ENCODE assay signal across 8 cellular contexts in the genomic region with DNA sequence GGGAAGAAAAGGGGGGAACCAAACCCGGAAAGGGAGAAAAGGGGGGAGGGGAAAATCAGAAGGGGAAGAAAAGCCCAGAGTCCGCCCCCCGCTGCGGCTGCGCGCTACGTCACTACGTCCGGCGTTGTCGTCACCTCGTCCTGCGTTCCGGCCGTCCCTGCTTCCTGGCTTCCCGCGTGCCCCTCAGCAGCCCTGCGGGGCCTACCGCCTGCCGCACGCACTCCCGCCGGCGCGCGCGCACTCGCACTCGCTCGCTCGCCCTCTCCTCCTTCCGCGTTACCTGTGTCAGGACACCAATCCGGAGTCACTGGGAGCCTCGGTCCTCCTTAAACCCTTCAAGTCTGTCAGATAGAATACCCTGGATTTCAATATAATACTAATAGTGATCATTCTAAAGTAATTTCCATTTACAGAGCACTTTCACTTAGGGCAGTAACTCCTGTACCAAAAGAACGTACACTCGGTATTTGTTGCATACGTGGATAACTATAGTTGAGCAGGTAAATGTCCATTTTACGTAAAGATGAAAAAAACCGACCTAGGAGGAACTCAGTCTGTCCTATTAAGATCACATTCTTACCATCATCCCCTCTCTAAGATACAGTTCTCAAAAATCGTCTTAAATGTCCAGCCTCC. TPM values are rescaled to one million over a fixed set of nuclear protein-coding genes. Genes with fewer than 3 reads are reported as not detected.
DNase-seq lines count a peak whose midpoint lies in the region; ATAC-seq lines count a peak whose summit lies in the region.

A gene (minus strand): TSS at position 113 of the 636 bp plus-strand sequence. CDS start 120,615 bp downstream, outside the sequence.

- ATAC-seq in GM21367 (IDR thresholded peaks at IDR 0.05; ENCODE audit: unreplicated experiment): peak; percentile 88

- DNase-seq in COLO829 (ENCODE audit: low spot score): peak; percentile 98
- peak; percentile 93 for DNase-seq in HT1080 (ENCODE audit: low read depth)
- DNase-seq in NOMO-1 (lab: John Stamatoyannopoulos, UW; ENCODE audit: unreplicated experiment in 2 of 2): peak; percentile 91 to 96
- DNase-seq in effector CD8-positive, alpha-beta T cell (lab: John Stamatoyannopoulos, UW): peak; percentile 88
- peak; percentile 98 for DNase-seq in lung microvascular endothelial cell (ENCODE audit: low read depth in 2 of 2)
- DNase-seq in stimulated activated CD4-positive, alpha-beta T cell treated with anti-CD3 and anti-CD28 coated beads, TNF-alpha, amount 100 ng/mL, for 4 hours (ENCODE audit: low read depth in 3 of 3): peak; percentile 85 to 92 (median 89)

- CTCF ChIA-PET in activated CD8-positive, alpha-beta memory T cell treated with anti-CD3 and anti-CD28 coated beads for 36 hours (lab: Charles Lee): interaction anchor here (0.7 to 1.6 kb wide), 2 partner anchors 19 to 21 kb away, joined by 3 to 5 read pairs; no protein-coding TSS in a partner anchor

- POLR2A ChIA-PET in activated CD8-positive, alpha-beta memory T cell treated with anti-CD3 and anti-CD28 coated beads for 36 hours (lab: Charles Lee): interaction anchor here (0.9 kb wide), 1 partner anchor 201 kb away, joined by 3 read pairs; a partner anchor contains a TSS

RNA-seq across cellular contexts. Expression of the gene that starts here (rescaled TPM):
- 7.4 and 13.0 TPM in 2 replicates for total RNA-seq in HT1080 (2014; rRNA removed; shearing (Covaris generic))
- 23.2 and 30.4 TPM in 2 replicates for polyA plus RNA-seq in HT1080 (2015; cell fraction: cytosol; rRNA removed)
- 37.5 and 37.7 TPM in 2 replicates for polyA plus RNA-seq in HT1080 (2015; cell fraction: nucleus; rRNA removed)
- 10 to 100 TPM; 28.0 to 29.7 TPM for total RNA-seq in activated CD8-positive, alpha-beta memory T cell treated with anti-CD3 and anti-CD28 coated beads for 36 hours
- 3.5 and 5.6 TPM in 2 replicates for total RNA-seq in lung microvascular endothelial cell

Comparison
In these comparisons a context has a peak if more than half of its experiments do, and no peak if none do; other contexts are left out.
1. Peak in every context shown above with its lines: DNase-seq and ATAC-seq.